ENCODE assay signal across 8 cellular contexts in genomic region chr14:37197421-37198272, GRCh38. TPM values are rescaled to one million over a fixed set of nuclear protein-coding genes. Genes with fewer than 3 reads are reported as not detected.
DNase-seq lines count a peak whose midpoint lies in the region; ATAC-seq and TF ChIP-seq lines count a peak whose summit lies in the region.

MIPOL1 (plus strand) TSS chr14:37197937; CDS start chr14:37247889, 49,952 bp downstream.

- H3K4me3 ChIP-seq in H7 (ENCODE audit: insufficient read depth, low read depth, low read length) (peak within 1 kb of the TSS; percentile 69), heart left ventricle (peak within 1 kb of the TSS; percentile 39 to 90 (median 63)), uterus (peak within 1 kb of the TSS; percentile 53 to 59)

- TF ChIP-seq POLR2A in heart left ventricle (IDR thresholded peaks at IDR 0.05) (peak in 1 of 2 donors; percentile 54), uterus (IDR thresholded peaks at IDR 0.05) (peak; percentile 55 to 67)

- DNase-seq in H7, result peak; percentile 89
- peak; percentile 82 to 95 for DNase-seq in NCI-H526 (lab: John Stamatoyannopoulos, UW)
- DNase-seq in amniotic stem cell (lab: John Stamatoyannopoulos, UW), result peak; percentile 64
- DNase-seq in heart left ventricle, result peak; percentile 83 to 92 (median 90)
- DNase-seq in occipital lobe (lab: John Stamatoyannopoulos, UW), result peak; percentile 84
- peak; percentile 83 to 89 for DNase-seq in uterus
- no peak for DNase-seq in stimulated activated naive CD4-positive, alpha-beta T cell treated with Interleukin-2 at 50 U/mL for 16 hours (lab: John Stamatoyannopoulos, UW)

- 1 to 2% (median 2%) methylated on average over 27 to 70 of the region's 70 CpGs for WGBS in heart left ventricle, 4 donors

- H3K4me1 ChIP-seq in heart left ventricle (peaks cover 0 to 15% (median 0%) of the 10 kb centered on the region in 12 donors), uterus (no peaks in the 10 kb centered on the region)

- intact Hi-C loops in heart left ventricle (cut with DNase I) (loop anchor here in 2 of 10 donors (1.0 to 2.0 kb wide), 2 partner anchors 25 kb away; partner anchors contain the start of gene SLC25A21 (in 2 of the 2)), uterus (cut with DNase I; ENCODE audit: low total_unique reads) (no loop called here)

- peak; percentile 53 for TF ChIP-seq CTCF in 22Rv1 (IDR thresholded peaks at IDR 0.05)
- peak in 9 of 12 donors; percentile 21 to 55 (median 43) for TF ChIP-seq CTCF in heart left ventricle (IDR thresholded peaks at IDR 0.05)
- TF ChIP-seq CTCF in uterus (IDR thresholded peaks at IDR 0.05), result peak; percentile 14 to 57 (median 28)

- H3K9me3 ChIP-seq in heart left ventricle (no peaks in the 10 kb centered on the region), uterus (no peaks in the 10 kb centered on the region)

- H3K27ac ChIP-seq in 22Rv1, result peak within 1 kb of the TSS; percentile 90
- H3K27ac ChIP-seq in heart left ventricle, result peak within 1 kb of the TSS; percentile 57 to 91 (median 85)
- peak within 1 kb of the TSS; percentile 88 to 92 for H3K27ac ChIP-seq in uterus

- ATAC-seq in heart left ventricle, result peak; percentile 95 to 100 (median 100)

- no peaks in the 10 kb centered on the region for H3K27me3 ChIP-seq in H7 (ENCODE audit: control insufficient read depth, insufficient read depth, low read length)
- no peaks in the 10 kb centered on the region for H3K27me3 ChIP-seq in heart left ventricle
- H3K27me3 ChIP-seq in uterus, result no peaks in the 10 kb centered on the region

- H3K36me3 ChIP-seq in H7 (replicated peaks; ENCODE audit: control insufficient read depth, insufficient read depth, low read length), result no peaks in the 10 kb centered on the region
- no peaks in the 10 kb centered on the region for H3K36me3 ChIP-seq in heart left ventricle
- no peaks in the 10 kb centered on the region for H3K36me3 ChIP-seq in uterus

RNA-seq across cellular contexts. Expression of gene MIPOL1, which starts in this region (rescaled TPM):
- total RNA-seq in H7 (2014; rRNA removed; shearing (Covaris generic)), result 7.0 and 25.0 TPM in 2 replicates
- total RNA-seq in heart left ventricle (1 to 10 TPM; 2.9 to 7.3 (median 5.3) TPM), occipital lobe (29.9 TPM), uterus (10 to 100 TPM; 22.8 to 52.1 (median 39.4) TPM)
- polyA plus RNA-seq in heart left ventricle, result 1 to 10 TPM in 1 of 2 donors, under 1 TPM in 1; 0.99 to 2.6 TPM
